8 cellular contexts compared by ENCODE assay signal in the genomic region with DNA sequence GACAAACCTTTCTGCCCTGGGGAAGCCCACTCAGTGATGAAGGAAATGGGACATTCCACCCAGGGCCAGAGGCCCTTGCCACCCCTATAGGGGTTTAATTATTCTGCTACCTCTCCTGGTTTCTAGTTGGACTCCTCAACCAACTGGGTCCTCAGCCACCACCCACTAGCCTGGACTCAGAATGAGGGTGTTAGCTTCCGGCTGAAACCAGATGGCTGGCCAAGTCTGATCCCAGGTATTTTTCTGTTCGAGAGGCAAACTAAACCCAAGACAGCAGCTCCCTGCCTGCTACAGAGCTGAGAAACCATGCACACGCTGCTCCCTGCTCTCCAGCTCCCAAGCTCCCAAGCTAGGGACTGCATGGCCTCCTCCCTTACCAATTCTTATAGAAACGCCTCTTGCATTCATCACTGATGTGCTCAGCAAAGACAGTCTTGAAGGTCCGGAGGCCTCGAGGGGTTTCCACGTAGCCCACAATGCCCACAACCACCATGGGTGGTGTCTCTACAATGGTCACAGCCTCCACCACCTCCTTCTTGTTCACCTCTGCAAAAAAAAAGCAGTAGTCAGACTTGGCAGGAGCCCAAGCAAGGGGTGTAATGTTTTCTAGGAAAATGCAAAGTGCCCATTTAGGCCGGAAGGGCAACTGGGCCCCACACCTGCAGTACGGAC. TPM values are rescaled to one million over a fixed set of nuclear protein-coding genes. Genes with fewer than 3 reads are reported as not detected.
A peak's percentile ranks its signal among the peaks of the same experiment; 100 is the strongest.
DNase-seq lines count a peak whose midpoint lies in the region; ATAC-seq and TF ChIP-seq lines count a peak whose summit lies in the region.

No MANE protein-coding gene starts in this region.

- POLR2A ChIA-PET in naive thymus-derived CD8-positive, alpha-beta T cell (lab: Charles Lee): interaction anchor here (0.8 to 7.3 kb wide), 12 partner anchors 9 to 446 kb away, joined by 3 to 231 read pairs (median 44); partner anchors contain the start of genes ATF4, CBX6, CBX7 and PDGFB

- H4K20me1 ChIP-seq in OCI-LY1 (ENCODE audit: insufficient read depth, low read length): no peaks in the 10 kb centered on the region

- H3K9me2 ChIP-seq in OCI-LY1 (ENCODE audit: low read depth, low read length): no peaks in the 10 kb centered on the region

- no peaks in the 10 kb centered on the region for H3K27me3 Mint-ChIP-seq in central memory CD8-positive, alpha-beta T cell
- peaks cover 0 to 5% (median 0%) of the 10 kb centered on the region in 5 donors for H3K27me3 Mint-ChIP-seq in naive thymus-derived CD8-positive, alpha-beta T cell

- peaks cover 74% of the 10 kb centered on the region for H3K36me3 Mint-ChIP-seq in central memory CD8-positive, alpha-beta T cell (ENCODE audit: insufficient read depth)
- peaks cover 0 to 72% (median 15%) of the 10 kb centered on the region in 3 donors for H3K36me3 Mint-ChIP-seq in naive thymus-derived CD8-positive, alpha-beta T cell

- H3K4me3 Mint-ChIP-seq in central memory CD8-positive, alpha-beta T cell: peak overlapping the region; percentile 98
- peak overlapping the region; percentile 74 to 100 (median 99) for H3K4me3 Mint-ChIP-seq in naive thymus-derived CD8-positive, alpha-beta T cell

- H3K4me2 ChIP-seq in OCI-LY1 (ENCODE audit: low read length): peak overlapping the region; percentile 90

- H3K27ac ChIP-seq in OCI-LY1 (ENCODE audit: low read depth, low read length, poor library complexity, severe bottlenecking) (no peak overlapping the region), uterus (peak overlapping the region in 1 of 2 donors; percentile 94)

- H3K36me3 ChIP-seq in OCI-LY1 (ENCODE audit: insufficient read depth, low read length): peaks cover 69% of the 10 kb centered on the region
- H3K36me3 ChIP-seq in uterus: no peaks in the 10 kb centered on the region

- no peaks in the 10 kb centered on the region for H3K9me3 Mint-ChIP-seq in central memory CD8-positive, alpha-beta T cell
- H3K9me3 Mint-ChIP-seq in naive thymus-derived CD8-positive, alpha-beta T cell: no peaks in the 10 kb centered on the region

- peak overlapping the region; percentile 96 for H3K27ac Mint-ChIP-seq in central memory CD8-positive, alpha-beta T cell (ENCODE audit: low read depth)
- H3K27ac Mint-ChIP-seq in naive thymus-derived CD8-positive, alpha-beta T cell: peak overlapping the region; percentile 66 to 100 (median 97)

- peaks cover 7% of the 10 kb centered on the region; the same call in 1 of the 2 replicates for H3K79me2 ChIP-seq in OCI-LY1 (ENCODE audit: insufficient read depth, low read length)

- H3K4me3 ChIP-seq in OCI-LY1 (ENCODE audit: low read depth, low read length, poor library complexity, severe bottlenecking) (peak overlapping the region; percentile 83), uterus (no peak overlapping the region)

- no peak overlapping the region for H2AFZ ChIP-seq in OCI-LY1 (ENCODE audit: low read length)

- TF ChIP-seq CTCF in OCI-LY1 (IDR thresholded peaks at IDR 0.05; ENCODE audit: low read length): no peak
- no peak for TF ChIP-seq CTCF in uterus (IDR thresholded peaks at IDR 0.05)

- peak; percentile 35 for DNase-seq in GF-D8 (lab: John Stamatoyannopoulos, UW)
- no peak for DNase-seq in central memory CD8-positive, alpha-beta T cell (ENCODE audit: low spot score in 2 of 2)
- DNase-seq in naive thymus-derived CD8-positive, alpha-beta T cell: no peak
- no peak for DNase-seq in AML-193 (lab: John Stamatoyannopoulos, UW)
- no peak for DNase-seq in uterus
- no peak for DNase-seq in NCI-H82 (lab: John Stamatoyannopoulos, UW)

- no peak overlapping the region for H3K9ac ChIP-seq in OCI-LY1 (ENCODE audit: low read length)

- H3K27me3 ChIP-seq in OCI-LY1 (ENCODE audit: insufficient read depth, low read length) (no peaks in the 10 kb centered on the region), uterus (no peaks in the 10 kb centered on the region)

- ATAC-seq in central memory CD8-positive, alpha-beta T cell (replicated peaks; ENCODE audit: extremely low read depth, poor library complexity, severe bottlenecking): no peak
- no peak for ATAC-seq in naive thymus-derived CD8-positive, alpha-beta T cell
- ATAC-seq in HG03280 (IDR thresholded peaks at IDR 0.05; ENCODE audit: unreplicated experiment): no peak

- H3K9me3 ChIP-seq in OCI-LY1 (ENCODE audit: low read length): no peaks in the 10 kb centered on the region
- no peaks in the 10 kb centered on the region for H3K9me3 ChIP-seq in uterus

- intact Hi-C loops in uterus (cut with DNase I; ENCODE audit: low total_unique reads): loop anchor here (5.0 kb wide), 1 partner anchor 165 kb away; the partner anchor contains the start of gene CBX7

- peaks cover 67% of the 10 kb centered on the region for H3K4me1 Mint-ChIP-seq in central memory CD8-positive, alpha-beta T cell
- peaks cover 25 to 71% (median 57%) of the 10 kb centered on the region in 4 donors for H3K4me1 Mint-ChIP-seq in naive thymus-derived CD8-positive, alpha-beta T cell

- H3K4me1 ChIP-seq in OCI-LY1 (ENCODE audit: insufficient read depth, low read length, severe bottlenecking) (peaks cover 26% of the 10 kb centered on the region), uterus (peaks cover 0 to 24% of the 10 kb centered on the region in 2 donors)

- TF ChIP-seq POLR2A in uterus (IDR thresholded peaks at IDR 0.05): no peak

- 0 out of 2 replicates have a peak, but pooled peaks cover 5% of the 10 kb centered on the region for H3F3A ChIP-seq in OCI-LY1 (ENCODE audit: insufficient read depth, low read length)

RNA-seq across cellular contexts. Expression of gene RPL3, which starts 2.2 kb away (rescaled TPM):
- total RNA-seq in naive thymus-derived CD8-positive, alpha-beta T cell: 1,000 to 10,000 TPM; 3,621 to 3,622 TPM
- polyA plus RNA-seq in naive thymus-derived CD8-positive, alpha-beta T cell: 1,000 to 10,000 TPM; 4,219 to 5,383 (median 4,759) TPM
- total RNA-seq in uterus: 1,000 to 10,000 TPM; 1,498 to 2,840 (median 2,333) TPM

RNA-seq across cellular contexts. Expression of gene SYNGR1, which starts 32.6 kb away (rescaled TPM):
- 10 to 100 TPM in 1 of 2 experiments, 1 to 10 TPM in 1; 10.0 to 11.4 TPM for total RNA-seq in naive thymus-derived CD8-positive, alpha-beta T cell
- 10 to 100 TPM; 10.1 to 14.8 (median 12.0) TPM for polyA plus RNA-seq in naive thymus-derived CD8-positive, alpha-beta T cell
- 10 to 100 TPM; 12.9 to 57.9 (median 35.4) TPM for total RNA-seq in uterus
